In genomic region chr14:95536036-95536577, GRCh38 we compare ENCODE assay signal across 8 cellular contexts. TPM values are rescaled to one million over a fixed set of nuclear protein-coding genes. Genes with fewer than 3 reads are reported as not detected.
DNase-seq lines count a peak whose midpoint lies in the region; FAIRE-seq and TF ChIP-seq lines count a peak whose summit lies in the region.

No MANE protein-coding gene starts in this region.

- intact Hi-C loops in kidney (cut with DNase I) (no loop called here), tibial artery (cut with DNase I; ENCODE audit: low total_unique reads) (no loop called here)

- peak overlapping the region; percentile 78 to 83 for H3K4me3 ChIP-seq in kidney (ENCODE audit: low read length in 2 of 2)
- H3K4me3 ChIP-seq in tibial artery = peak overlapping the region; percentile 94 to 95

- H3K4me3 Mint-ChIP-seq in activated T-cell treated with anti-CD3 and anti-CD28 coated beads, Interleukin-2, amount 50 U/mL, for 24 hours = peak overlapping the region; percentile 94
- H3K4me3 Mint-ChIP-seq in activated naive CD8-positive, alpha-beta T cell treated with anti-CD3 and anti-CD28 coated beads for 36 hours = peak overlapping the region; percentile 98

- no peaks in the 10 kb centered on the region for H3K27me3 Mint-ChIP-seq in activated T-cell treated with anti-CD3 and anti-CD28 coated beads, Interleukin-2, amount 50 U/mL, for 24 hours
- no peaks in the 10 kb centered on the region for H3K27me3 Mint-ChIP-seq in activated naive CD8-positive, alpha-beta T cell treated with anti-CD3 and anti-CD28 coated beads for 36 hours

- no peak for FAIRE-seq in kidney (lab: Jason Lieb, UNC)

- H3K36me3 Mint-ChIP-seq in activated T-cell treated with anti-CD3 and anti-CD28 coated beads, Interleukin-2, amount 50 U/mL, for 24 hours (ENCODE audit: low read depth) = peaks cover 42% of the 10 kb centered on the region
- peaks cover 29% of the 10 kb centered on the region for H3K36me3 Mint-ChIP-seq in activated naive CD8-positive, alpha-beta T cell treated with anti-CD3 and anti-CD28 coated beads for 36 hours

- no peaks in the 10 kb centered on the region for H3K9me3 Mint-ChIP-seq in activated T-cell treated with anti-CD3 and anti-CD28 coated beads, Interleukin-2, amount 50 U/mL, for 24 hours
- no peaks in the 10 kb centered on the region for H3K9me3 Mint-ChIP-seq in activated naive CD8-positive, alpha-beta T cell treated with anti-CD3 and anti-CD28 coated beads for 36 hours

- no peaks in the 10 kb centered on the region for H3K36me3 ChIP-seq in kidney (ENCODE audit: control insufficient read depth in 1 of 2, insufficient read depth in 2 of 2, low read length in 2 of 2)
- H3K36me3 ChIP-seq in tibial artery = no peaks in the 10 kb centered on the region

- no peaks in the 10 kb centered on the region for H3K27me3 ChIP-seq in tibial artery

- H3K27ac ChIP-seq in kidney (ENCODE audit: low read depth in 2 of 2, low read length in 2 of 2) (no peak overlapping the region), tibial artery (no peak overlapping the region)

- H3K9me3 ChIP-seq in kidney (ENCODE audit: control insufficient read depth in 1 of 2, low read length in 2 of 2) (no peaks in the 10 kb centered on the region), tibial artery (no peaks in the 10 kb centered on the region)

- H3K4me1 ChIP-seq in kidney (ENCODE audit: control insufficient read depth in 1 of 2, insufficient read depth in 1 of 2, low read depth in 1 of 2, low read length in 2 of 2) = peaks cover 28 to 39% of the 10 kb centered on the region in 2 donors
- H3K4me1 ChIP-seq in tibial artery = peaks cover 0 to 59% (median 49%) of the 10 kb centered on the region in 4 donors

- H3K4me1 Mint-ChIP-seq in activated T-cell treated with anti-CD3 and anti-CD28 coated beads, Interleukin-2, amount 50 U/mL, for 24 hours (ENCODE audit: low read depth) = peaks cover 64% of the 10 kb centered on the region
- H3K4me1 Mint-ChIP-seq in activated naive CD8-positive, alpha-beta T cell treated with anti-CD3 and anti-CD28 coated beads for 36 hours = peaks cover 58% of the 10 kb centered on the region

- TF ChIP-seq CTCF in kidney (IDR thresholded peaks at IDR 0.05; ENCODE audit: borderline replicate concordance, extremely low read depth, insufficient read depth) (no peak), tibial artery (IDR thresholded peaks at IDR 0.05) (no peak)

- H3K27ac Mint-ChIP-seq in activated T-cell treated with anti-CD3 and anti-CD28 coated beads, Interleukin-2, amount 50 U/mL, for 24 hours = peak overlapping the region; percentile 88
- H3K27ac Mint-ChIP-seq in activated naive CD8-positive, alpha-beta T cell treated with anti-CD3 and anti-CD28 coated beads for 36 hours = peak overlapping the region; percentile 89

- no peak for DNase-seq in activated T-cell treated with anti-CD3 and anti-CD28 coated beads, Interleukin-2, amount 50 U/mL, for 24 hours
- no peak for DNase-seq in activated T-cell treated with anti-CD3 and anti-CD28 coated beads, Interleukin-2, amount 50 U/mL, for 48 hours
- no peak for DNase-seq in activated naive CD8-positive, alpha-beta T cell treated with anti-CD3 and anti-CD28 coated beads for 36 hours
- DNase-seq in kidney (no peak), tibial artery (no peak), NCI-H146 treated with DMSO at 0.1 percent for 48 hours (lab: John Stamatoyannopoulos, UW; ENCODE audit: unreplicated experiment) (no peak), iPS-NIHi11 (ENCODE audit: low spot score) (no peak), T1000 (lab: John Stamatoyannopoulos, UW) (no peak)

- peak overlapping the region in 1 of 2 donors; percentile 74 for H3K9ac ChIP-seq in kidney (ENCODE audit: low read length in 2 of 2)

RNA-seq across cellular contexts. Expression of gene GLRX5, which starts 1.3 kb away (rescaled TPM):
- total RNA-seq in activated naive CD8-positive, alpha-beta T cell treated with anti-CD3 and anti-CD28 coated beads for 36 hours = 10 to 100 TPM; 57.9 to 60.7 TPM
- total RNA-seq in kidney = 46.7 TPM
- polyA plus RNA-seq in kidney (ENCODE audit: insufficient read depth, low read depth, low replicate concordance) = 124 TPM

RNA-seq across cellular contexts. Expression of gene SYNE3, which starts 19.7 kb away (rescaled TPM):
- total RNA-seq in activated naive CD8-positive, alpha-beta T cell treated with anti-CD3 and anti-CD28 coated beads for 36 hours = 10 to 100 TPM; 38.0 to 38.8 TPM
- 18.5 TPM for total RNA-seq in kidney
- polyA plus RNA-seq in kidney (ENCODE audit: insufficient read depth, low read depth, low replicate concordance) = 0.54 TPM
